Comparison of ENCODE assay signal across 1 cellular context in genomic region chr16:30139895-30140481, GRCh38.
TF ChIP-seq lines count a peak whose summit lies in the region.

No MANE protein-coding gene starts in this region.

TF ChIP-seq in HepG2, 621 proteins besides CTCF, POLR2A, EP300 and RAD21 (continues in another document):
- TF ChIP-seq ZNF382 (CRISPR knock-in tag; IDR thresholded peaks at IDR 0.05; ENCODE audit: borderline replicate concordance): no peak
- TF ChIP-seq MXD4 (CRISPR knock-in tag; IDR thresholded peaks at IDR 0.05): peak; percentile 91
- no peak for TF ChIP-seq MED13 (CRISPR knock-in tag; IDR thresholded peaks at IDR 0.05)
- TF ChIP-seq THAP8 (CRISPR knock-in tag; IDR thresholded peaks at IDR 0.05; ENCODE audit: borderline replicate concordance): no peak
- TF ChIP-seq FUBP1 (CRISPR knock-in tag; IDR thresholded peaks at IDR 0.05; ENCODE audit: borderline replicate concordance): no peak
- TF ChIP-seq ZNF83 (CRISPR knock-in tag; IDR thresholded peaks at IDR 0.05; ENCODE audit: borderline replicate concordance): no peak; the same call in 1 of the 2 replicates
- TF ChIP-seq ZNF597 (CRISPR knock-in tag; IDR thresholded peaks at IDR 0.05): no peak
- 0 out of 2 replicates have a peak, but pooled peaks have one; percentile 58 for TF ChIP-seq ZSCAN21 (CRISPR knock-in tag; IDR thresholded peaks at IDR 0.05; ENCODE audit: borderline replicate concordance)
- TF ChIP-seq PREB (CRISPR knock-in tag; IDR thresholded peaks at IDR 0.05): no peak
- TF ChIP-seq GMEB2 (CRISPR knock-in tag; IDR thresholded peaks at IDR 0.05; ENCODE audit: low read depth): no peak
- no peak for TF ChIP-seq IKZF1 (IDR thresholded peaks at IDR 0.05)
- 0 out of 2 replicates have a peak, but pooled peaks have one; percentile 46 for TF ChIP-seq ZNF615 (CRISPR knock-in tag; IDR thresholded peaks at IDR 0.05; ENCODE audit: borderline replicate concordance)
- peak; percentile 37; the same call in 1 of the 2 replicates for TF ChIP-seq CHD4 (IDR thresholded peaks at IDR 0.05; ENCODE audit: borderline replicate concordance, low read length)
- no peak for TF ChIP-seq ZNF646 (CRISPR knock-in tag; IDR thresholded peaks at IDR 0.05)
- TF ChIP-seq ZNF670 (CRISPR knock-in tag; IDR thresholded peaks at IDR 0.05; ENCODE audit: borderline replicate concordance): peak; percentile 47; the same call in 1 of the 2 replicates
- no peak for TF ChIP-seq ZNF563 (CRISPR knock-in tag; IDR thresholded peaks at IDR 0.05)
- TF ChIP-seq ZFP62 (CRISPR knock-in tag; IDR thresholded peaks at IDR 0.05): no peak
- peak; percentile 73; the same call in 1 of the 2 replicates for TF ChIP-seq KMT2B (CRISPR knock-in tag; IDR thresholded peaks at IDR 0.05)
- no peak for TF ChIP-seq FIP1L1 (IDR thresholded peaks at IDR 0.05; ENCODE audit: borderline replicate concordance, insufficient read depth, low read depth, low read length)
- TF ChIP-seq ZNF20 (CRISPR knock-in tag; IDR thresholded peaks at IDR 0.05): no peak
- TF ChIP-seq HNRNPLL (IDR thresholded peaks at IDR 0.05; ENCODE audit: low read depth, low read length, poor library complexity, severe bottlenecking): no peak
- TF ChIP-seq ZNF652 (CRISPR knock-in tag; IDR thresholded peaks at IDR 0.05; ENCODE audit: borderline replicate concordance, low read depth): peak; percentile 68; the same call in 1 of the 2 replicates
- TF ChIP-seq NFAT5 (CRISPR knock-in tag; IDR thresholded peaks at IDR 0.05): no peak
- no peak for TF ChIP-seq BCL3 (CRISPR knock-in tag; IDR thresholded peaks at IDR 0.05)
- no peak for TF ChIP-seq CEBPZ (IDR thresholded peaks at IDR 0.05; ENCODE audit: low read length)
- TF ChIP-seq ZNF761 (CRISPR knock-in tag; conservative IDR thresholded peaks at IDR 0.05): peak; percentile 84; the same call in 1 of the 2 replicates
